Comparison of ENCODE assay signal across 1 cellular context in the genomic region with DNA sequence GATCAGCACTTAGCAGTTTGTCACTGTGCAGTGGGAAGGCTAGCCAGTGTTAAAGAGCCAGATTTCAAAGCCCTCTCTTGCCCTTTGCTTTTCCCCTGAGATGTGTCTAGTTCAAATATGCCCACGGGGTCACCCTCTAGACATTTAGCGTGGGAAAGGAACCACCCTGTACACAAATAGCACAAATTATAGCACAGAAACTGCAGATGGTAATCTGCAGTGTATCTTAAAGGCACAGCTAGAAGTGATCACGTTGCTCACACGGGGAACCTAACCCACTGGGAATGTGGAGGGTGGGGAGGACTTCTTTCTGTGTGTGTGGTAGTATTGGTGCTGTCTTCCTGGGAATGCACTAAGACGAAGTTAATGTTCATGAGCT.
TF ChIP-seq lines count a peak whose summit lies in the region.

No MANE protein-coding gene starts in this region.

TF ChIP-seq in HepG2, 621 proteins besides CTCF, POLR2A, EP300 and RAD21 (continued from another document):
- TF ChIP-seq, protein P1, sequence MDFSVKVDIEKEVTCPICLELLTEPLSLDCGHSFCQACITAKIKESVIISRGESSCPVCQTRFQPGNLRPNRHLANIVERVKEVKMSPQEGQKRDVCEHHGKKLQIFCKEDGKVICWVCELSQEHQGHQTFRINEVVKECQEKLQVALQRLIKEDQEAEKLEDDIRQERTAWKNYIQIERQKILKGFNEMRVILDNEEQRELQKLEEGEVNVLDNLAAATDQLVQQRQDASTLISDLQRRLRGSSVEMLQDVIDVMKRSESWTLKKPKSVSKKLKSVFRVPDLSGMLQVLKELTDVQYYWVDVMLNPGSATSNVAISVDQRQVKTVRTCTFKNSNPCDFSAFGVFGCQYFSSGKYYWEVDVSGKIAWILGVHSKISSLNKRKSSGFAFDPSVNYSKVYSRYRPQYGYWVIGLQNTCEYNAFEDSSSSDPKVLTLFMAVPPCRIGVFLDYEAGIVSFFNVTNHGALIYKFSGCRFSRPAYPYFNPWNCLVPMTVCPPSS (IDR thresholded peaks at IDR 0.05) = no peak
- TF ChIP-seq, protein P2, sequence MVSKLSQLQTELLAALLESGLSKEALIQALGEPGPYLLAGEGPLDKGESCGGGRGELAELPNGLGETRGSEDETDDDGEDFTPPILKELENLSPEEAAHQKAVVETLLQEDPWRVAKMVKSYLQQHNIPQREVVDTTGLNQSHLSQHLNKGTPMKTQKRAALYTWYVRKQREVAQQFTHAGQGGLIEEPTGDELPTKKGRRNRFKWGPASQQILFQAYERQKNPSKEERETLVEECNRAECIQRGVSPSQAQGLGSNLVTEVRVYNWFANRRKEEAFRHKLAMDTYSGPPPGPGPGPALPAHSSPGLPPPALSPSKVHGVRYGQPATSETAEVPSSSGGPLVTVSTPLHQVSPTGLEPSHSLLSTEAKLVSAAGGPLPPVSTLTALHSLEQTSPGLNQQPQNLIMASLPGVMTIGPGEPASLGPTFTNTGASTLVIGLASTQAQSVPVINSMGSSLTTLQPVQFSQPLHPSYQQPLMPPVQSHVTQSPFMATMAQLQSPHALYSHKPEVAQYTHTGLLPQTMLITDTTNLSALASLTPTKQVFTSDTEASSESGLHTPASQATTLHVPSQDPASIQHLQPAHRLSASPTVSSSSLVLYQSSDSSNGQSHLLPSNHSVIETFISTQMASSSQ (IDR thresholded peaks at IDR 0.05; ENCODE audit: low read depth) = no peak
- TF ChIP-seq, protein P2 (CRISPR knock-in tag; IDR thresholded peaks at IDR 0.05; ENCODE audit: borderline replicate concordance) = no peak
- TF ChIP-seq SKI (IDR thresholded peaks at IDR 0.05; ENCODE audit: partially characterized antibody) = no peak
- TF ChIP-seq, protein P3, sequence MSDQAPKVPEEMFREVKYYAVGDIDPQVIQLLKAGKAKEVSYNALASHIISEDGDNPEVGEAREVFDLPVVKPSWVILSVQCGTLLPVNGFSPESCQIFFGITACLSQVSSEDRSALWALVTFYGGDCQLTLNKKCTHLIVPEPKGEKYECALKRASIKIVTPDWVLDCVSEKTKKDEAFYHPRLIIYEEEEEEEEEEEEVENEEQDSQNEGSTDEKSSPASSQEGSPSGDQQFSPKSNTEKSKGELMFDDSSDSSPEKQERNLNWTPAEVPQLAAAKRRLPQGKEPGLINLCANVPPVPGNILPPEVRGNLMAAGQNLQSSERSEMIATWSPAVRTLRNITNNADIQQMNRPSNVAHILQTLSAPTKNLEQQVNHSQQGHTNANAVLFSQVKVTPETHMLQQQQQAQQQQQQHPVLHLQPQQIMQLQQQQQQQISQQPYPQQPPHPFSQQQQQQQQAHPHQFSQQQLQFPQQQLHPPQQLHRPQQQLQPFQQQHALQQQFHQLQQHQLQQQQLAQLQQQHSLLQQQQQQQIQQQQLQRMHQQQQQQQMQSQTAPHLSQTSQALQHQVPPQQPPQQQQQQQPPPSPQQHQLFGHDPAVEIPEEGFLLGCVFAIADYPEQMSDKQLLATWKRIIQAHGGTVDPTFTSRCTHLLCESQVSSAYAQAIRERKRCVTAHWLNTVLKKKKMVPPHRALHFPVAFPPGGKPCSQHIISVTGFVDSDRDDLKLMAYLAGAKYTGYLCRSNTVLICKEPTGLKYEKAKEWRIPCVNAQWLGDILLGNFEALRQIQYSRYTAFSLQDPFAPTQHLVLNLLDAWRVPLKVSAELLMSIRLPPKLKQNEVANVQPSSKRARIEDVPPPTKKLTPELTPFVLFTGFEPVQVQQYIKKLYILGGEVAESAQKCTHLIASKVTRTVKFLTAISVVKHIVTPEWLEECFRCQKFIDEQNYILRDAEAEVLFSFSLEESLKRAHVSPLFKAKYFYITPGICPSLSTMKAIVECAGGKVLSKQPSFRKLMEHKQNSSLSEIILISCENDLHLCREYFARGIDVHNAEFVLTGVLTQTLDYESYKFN (CRISPR knock-in tag; conservative IDR thresholded peaks at IDR 0.05) = no peak
- TF ChIP-seq FLYWCH1 (CRISPR knock-in tag; IDR thresholded peaks at IDR 0.05) = no peak
TF ChIP-seq in HepG2: peak in this region for 0.
